Comparison of ENCODE assay signal across 1 cellular context in genomic region chr3:15797600-15798303, GRCh38.
TF ChIP-seq lines count a peak whose summit lies in the region.

ANKRD28 (minus strand) TSS chr3:15797979; CDS start chr3:15796521, 1,458 bp downstream.

TF ChIP-seq in GM12878, 131 proteins besides CTCF, POLR2A, EP300 and RAD21 (continued from another document and continues in another):
- TF ChIP-seq E4F1 (IDR thresholded peaks at IDR 0.05; ENCODE audit: borderline replicate concordance, partially characterized antibody) (no peak), SIX5 (IDR thresholded peaks at IDR 0.05; ENCODE audit: low read depth, low read length, severe bottlenecking) (no peak), MYB (IDR thresholded peaks at IDR 0.05; ENCODE audit: borderline replicate concordance, low read depth, low read length) (peak; percentile 85; the same call in 1 of the 2 replicates), WRNIP1 (IDR thresholded peaks at IDR 0.05; ENCODE audit: borderline replicate concordance, low read depth, low read length) (no peak), RBBP5 (conservative IDR thresholded peaks at IDR 0.05) (no peak), MEF2A (IDR thresholded peaks at IDR 0.05; ENCODE audit: insufficient read depth, low read depth, low read length) (no peak), ZNF622 (IDR thresholded peaks at IDR 0.05) (no peak), ZNF687 (IDR thresholded peaks at IDR 0.05) (no peak; the same call in 1 of the 2 replicates), CBX5 (IDR thresholded peaks at IDR 0.05; ENCODE audit: low read depth) (0 out of 2 replicates have a peak, but pooled peaks have one; percentile 19), ZNF207 (IDR thresholded peaks at IDR 0.05; ENCODE audit: borderline replicate concordance) (no peak), IKZF2 (IDR thresholded peaks at IDR 0.05) (peak; percentile 76 to 82), NFYA (IDR thresholded peaks at IDR 0.05; ENCODE audit: borderline replicate concordance, low read depth, low read length) (no peak), MLLT1 (IDR thresholded peaks at IDR 0.05) (no peak; the same call in 1 of the 2 replicates), STAT1 (conservative IDR thresholded peaks at IDR 0.05) (no peak), NFXL1 (IDR thresholded peaks at IDR 0.05; ENCODE audit: borderline replicate concordance) (no peak), CEBPZ (IDR thresholded peaks at IDR 0.05; ENCODE audit: low read depth, low read length) (no peak), GABPA (IDR thresholded peaks at IDR 0.05; ENCODE audit: low read depth) (no peak), POU2F2 (IDR thresholded peaks at IDR 0.05; ENCODE audit: borderline replicate concordance, low read depth, low read length) (peak; percentile 54; the same call in 2 of the 3 replicates), RAD51 (IDR thresholded peaks at IDR 0.05) (peak; percentile 48; the same call in 1 of the 2 replicates), HDAC6 (IDR thresholded peaks at IDR 0.05; ENCODE audit: unreplicated experiment) (no peak), ZBTB33 (IDR thresholded peaks at IDR 0.05) (no peak), ZBTB4 (CRISPR knock-in tag; IDR thresholded peaks at IDR 0.05) (no peak), STAT3 (IDR thresholded peaks at IDR 0.05; ENCODE audit: low read depth, low read length) (no peak), ZBED1 (IDR thresholded peaks at IDR 0.05; ENCODE audit: borderline replicate concordance) (no peak), HDGF (IDR thresholded peaks at IDR 0.05) (0 out of 2 replicates have a peak, but pooled peaks have one; percentile 32), JUNB (IDR thresholded peaks at IDR 0.05) (no peak), SKIL (IDR thresholded peaks at IDR 0.05; ENCODE audit: low read depth, poor library complexity, severe bottlenecking) (peak; percentile 60), ZSCAN29 (IDR thresholded peaks at IDR 0.05) (no peak), ZZZ3 (IDR thresholded peaks at IDR 0.05; ENCODE audit: control insufficient read depth, insufficient read length, low read depth) (no peak), MTA3 (IDR thresholded peaks at IDR 0.05; ENCODE audit: borderline replicate concordance, low read length) (no peak; the same call in 1 of the 2 replicates), SREBF1 (IDR thresholded peaks at IDR 0.05; ENCODE audit: low read length) (no peak), KAT2A (conservative IDR thresholded peaks at IDR 0.05; ENCODE audit: control insufficient read depth, low read depth, low read length) (no peak), JUND (IDR thresholded peaks at IDR 0.05; ENCODE audit: low read depth, low read length) (no peak), FOXM1 (IDR thresholded peaks at IDR 0.05; ENCODE audit: low read depth, low read length) (no peak), ETV6 (conservative IDR thresholded peaks at IDR 0.05 in 1 of 2, IDR thresholded peaks at IDR 0.05 in 1 of 2; ENCODE audit: borderline replicate concordance in 1 of 2, low read depth in 1 of 2) (no peak), LARP7 (IDR thresholded peaks at IDR 0.05) (no peak), MXI1 (IDR thresholded peaks at IDR 0.05; ENCODE audit: low read depth, low read length) (0 out of 2 replicates have a peak, but pooled peaks have one; percentile 7), BRCA1 (IDR thresholded peaks at IDR 0.05; ENCODE audit: low read depth, low read length) (no peak), GATAD2B (conservative IDR thresholded peaks at IDR 0.05; ENCODE audit: low read depth) (0 out of 2 replicates have a peak, but pooled peaks have one; percentile 52), BMI1 (IDR thresholded peaks at IDR 0.05; ENCODE audit: borderline replicate concordance) (no peak), NKRF (conservative IDR thresholded peaks at IDR 0.05) (peak; percentile 44; the same call in 1 of the 2 replicates)
